In genomic region chr6:38024908-38025307, GRCh38 we compare ENCODE assay signal across 20 cellular contexts.
"Had no signal": no experiment of that assay in that cellular context is flagged by ENCODE, and none has a peak within 500 bp of the region (broad histone marks: within the 10 kb centered on the region; RNA-seq: fewer than 3 reads in every experiment).

No MANE protein-coding gene starts in this region.

- H2AFZ ChIP-seq: hepatocyte had no signal

- H3K27ac ChIP-seq: adrenal gland, hepatocyte, neutrophil, thyroid gland had no signal

- DNase-seq: activated CD4-positive, alpha-beta T cell treated with anti-CD3 and anti-CD28 coated beads, Interleukin-2, amount 10 ng/mL, durations not matched to agents 7 days and 5 days; activated effector memory CD4-positive, alpha-beta T cell treated with Interleukin-2 at 50 U/mL for 16 hours; activated naive CD4-positive, alpha-beta T cell treated with anti-CD3 and anti-CD28 coated beads, Interleukin-2, amount 50 U/mL, for 16 hours; activated T-cell treated with anti-CD3 and anti-CD28 coated beads, Interleukin-2, amount 50 U/mL, for 4 hours; adrenal gland; cerebellar nuclear complex; effector memory CD8-positive, alpha-beta T cell; left colon; stimulated activated CD4-positive, alpha-beta T cell treated with anti-CD3 and anti-CD28 coated beads, Interleukin-12 subunit alpha, Interleukin-12 subunit beta, amount 100 ng/mL, for 4 hours; stimulated activated CD8-positive, alpha-beta memory T cell treated with anti-CD3 and anti-CD28 coated beads, Interleukin-4, amount 100 ng/mL, for 48 hours; stimulated activated naive CD4-positive, alpha-beta T cell; thyroid gland had no signal

- H3K4me2 ChIP-seq: hepatocyte had no signal

- H3K27me3 ChIP-seq: adrenal gland, hepatocyte, neutrophil, thyroid gland had no signal

- H3K9me3 Mint-ChIP-seq: effector memory CD8-positive, alpha-beta T cell; natural killer cell treated with Interleukin-12 subunit alpha and Interleukin-12 subunit beta and Interleukin-15 and Interleukin-18, amount 100 ng/mL, for 72 hours had no signal

- ATAC-seq: activated CD4-positive, CD25-positive, alpha-beta regulatory T cell treated with anti-CD3 and anti-CD28 coated beads, Interleukin-2, amount 50 U/mL, for 24 hours; activated CD8-positive, alpha-beta T cell treated with anti-CD3 and anti-CD28 coated beads, Interleukin-2, amount 10 ng/mL, durations not matched to agents 7 days and 5 days; activated T-cell treated with anti-CD3 and anti-CD28 coated beads, Interleukin-2, amount 50 U/mL, for 4 hours; effector memory CD8-positive, alpha-beta T cell; natural killer cell treated with Interleukin-12 subunit alpha and Interleukin-12 subunit beta and Interleukin-15 and Interleukin-18, amount 100 ng/mL, for 72 hours had no signal

- H3K36me3 Mint-ChIP-seq: natural killer cell treated with Interleukin-12 subunit alpha and Interleukin-12 subunit beta and Interleukin-15 and Interleukin-18, amount 100 ng/mL, for 72 hours had no signal

- H3K27me3 Mint-ChIP-seq: activated CD4-positive, alpha-beta T cell treated with anti-CD3 and anti-CD28 coated beads, Interleukin-2, amount 10 ng/mL, durations not matched to agents 7 days and 5 days; effector memory CD8-positive, alpha-beta T cell; natural killer cell treated with Interleukin-12 subunit alpha and Interleukin-12 subunit beta and Interleukin-15 and Interleukin-18, amount 100 ng/mL, for 72 hours had no signal

- H3K9me3 ChIP-seq: adrenal gland, neutrophil, thyroid gland had no signal

- H3K4me3 Mint-ChIP-seq: activated CD4-positive, alpha-beta T cell treated with anti-CD3 and anti-CD28 coated beads, Interleukin-2, amount 10 ng/mL, durations not matched to agents 7 days and 5 days; activated CD8-positive, alpha-beta T cell treated with anti-CD3 and anti-CD28 coated beads, Interleukin-2, amount 10 ng/mL, durations not matched to agents 7 days and 5 days; activated T-cell treated with anti-CD3 and anti-CD28 coated beads, Interleukin-2, amount 50 U/mL, for 4 hours; effector memory CD8-positive, alpha-beta T cell; mesothelial cell of epicardium; natural killer cell treated with Interleukin-12 subunit alpha and Interleukin-12 subunit beta and Interleukin-15 and Interleukin-18, amount 100 ng/mL, for 72 hours; T-helper 1 cell treated with Interleukin-12 subunit alpha and Interleukin-12 subunit beta and Interleukin-4 antibody, amounts not matched to agents 30 μg/mL and 1 μg/mL, for 36 hours had no signal

- H3K36me3 ChIP-seq: adrenal gland, neutrophil, thyroid gland had no signal

- H3K4me3 ChIP-seq: adrenal gland, hepatocyte, lung, thyroid gland had no signal

- H3K27ac Mint-ChIP-seq: activated CD4-positive, alpha-beta T cell treated with anti-CD3 and anti-CD28 coated beads, Interleukin-2, amount 10 ng/mL, durations not matched to agents 7 days and 5 days; activated CD8-positive, alpha-beta T cell treated with anti-CD3 and anti-CD28 coated beads, Interleukin-2, amount 10 ng/mL, durations not matched to agents 7 days and 5 days; effector memory CD8-positive, alpha-beta T cell; mesothelial cell of epicardium; natural killer cell treated with Interleukin-12 subunit alpha and Interleukin-12 subunit beta and Interleukin-15 and Interleukin-18, amount 100 ng/mL, for 72 hours; T-helper 1 cell treated with Interleukin-12 subunit alpha and Interleukin-12 subunit beta and Interleukin-4 antibody, amounts not matched to agents 30 μg/mL and 1 μg/mL, for 36 hours had no signal
